Comparison of ENCODE assay signal across 34 cellular contexts in genomic region chr18:77230645-77231044, GRCh38. TPM values are rescaled to one million over a fixed set of nuclear protein-coding genes. Genes with fewer than 3 reads are reported as not detected.
"Had no signal": no experiment of that assay in that cellular context is flagged by ENCODE, and none has a peak within 500 bp of the region (broad histone marks: within the 10 kb centered on the region; RNA-seq: fewer than 3 reads in every experiment).

No MANE protein-coding gene starts in this region.

- H3K9me3 ChIP-seq: colonic mucosa, esophagus squamous epithelium, gastrocnemius medialis, left lung, lower lobe of right lung, mucosa of descending colon had no signal

- H3K36me3 Mint-ChIP-seq: mesothelial cell of epicardium, naive B cell had no signal

- H3K4me1 ChIP-seq: colonic mucosa, esophagus squamous epithelium, gastrocnemius medialis, heart right ventricle, left lung, lower lobe of right lung had no signal

- H3K36me3 ChIP-seq: colonic mucosa, esophagus squamous epithelium, gastrocnemius medialis, heart right ventricle, left lung, lower lobe of right lung had no signal

- ATAC-seq: effector memory CD8-positive, alpha-beta T cell; esophagus mucosa; gastrocnemius medialis; heart right ventricle; left cardiac atrium; left lung; left ventricle myocardium superior; lower lobe of right lung; mucosa of descending colon had no signal

- DNase-seq: colonic mucosa; cortex of kidney; effector CD8-positive, alpha-beta T cell; effector memory CD8-positive, alpha-beta T cell; endodermal cell; erythroblast; esophagus squamous epithelium; foreskin fibroblast; foreskin melanocyte; gastrocnemius medialis; glutamatergic neuron; head of caudate nucleus; heart right ventricle; hippocampal formation; left cardiac atrium; left lung; left ventricle myocardium superior; lower lobe of right lung; mesenchymal stem cell; mucosa of descending colon; naive B cell had no signal

- H3K4me3 ChIP-seq: colonic mucosa, esophagus squamous epithelium, gastrocnemius medialis, heart right ventricle, left lung, lower lobe of right lung, mucosa of descending colon had no signal

- FAIRE-seq: endometrium, islet of Langerhans had no signal

- H3K27ac ChIP-seq: colonic mucosa, epithelial cell of prostate, esophagus squamous epithelium, gastrocnemius medialis, heart right ventricle, left lung, lower lobe of right lung had no signal

- H3K27ac Mint-ChIP-seq: dendritic cell treated with granulocyte-macrophage colony-stimulating factor and Interleukin-4, amounts not matched to agents 40 ng/mL and 50 ng/mL, for 4 days; effector memory CD8-positive, alpha-beta T cell; endodermal cell; mesothelial cell of epicardium; naive B cell had no signal

- H3K4me1 Mint-ChIP-seq: endodermal cell, naive B cell had no signal

- H3K4me3 Mint-ChIP-seq: dendritic cell treated with granulocyte-macrophage colony-stimulating factor and Interleukin-4, amounts not matched to agents 40 ng/mL and 50 ng/mL, for 4 days; effector memory CD8-positive, alpha-beta T cell; endodermal cell; mesothelial cell of epicardium had no signal

- H3K27me3 ChIP-seq: colonic mucosa, esophagus squamous epithelium, gastrocnemius medialis, left lung had no signal

RNA-seq across cellular contexts. Expression of gene GALR1, which starts 19.0 kb away (rescaled TPM):
- total RNA-seq: dermis microvascular lymphatic vessel endothelial cell, esophagus mucosa, gastrocnemius medialis, glomerular endothelial cell, kidney epithelial cell, left lung, left ventricle myocardium superior, lower leg skin, lower lobe of right lung, lung microvascular endothelial cell, mesothelial cell of epicardium, myocyte had no signal
- polyA plus RNA-seq: keratinocyte had no signal
